ENCODE assay signal across 1 cellular context in the genomic region with DNA sequence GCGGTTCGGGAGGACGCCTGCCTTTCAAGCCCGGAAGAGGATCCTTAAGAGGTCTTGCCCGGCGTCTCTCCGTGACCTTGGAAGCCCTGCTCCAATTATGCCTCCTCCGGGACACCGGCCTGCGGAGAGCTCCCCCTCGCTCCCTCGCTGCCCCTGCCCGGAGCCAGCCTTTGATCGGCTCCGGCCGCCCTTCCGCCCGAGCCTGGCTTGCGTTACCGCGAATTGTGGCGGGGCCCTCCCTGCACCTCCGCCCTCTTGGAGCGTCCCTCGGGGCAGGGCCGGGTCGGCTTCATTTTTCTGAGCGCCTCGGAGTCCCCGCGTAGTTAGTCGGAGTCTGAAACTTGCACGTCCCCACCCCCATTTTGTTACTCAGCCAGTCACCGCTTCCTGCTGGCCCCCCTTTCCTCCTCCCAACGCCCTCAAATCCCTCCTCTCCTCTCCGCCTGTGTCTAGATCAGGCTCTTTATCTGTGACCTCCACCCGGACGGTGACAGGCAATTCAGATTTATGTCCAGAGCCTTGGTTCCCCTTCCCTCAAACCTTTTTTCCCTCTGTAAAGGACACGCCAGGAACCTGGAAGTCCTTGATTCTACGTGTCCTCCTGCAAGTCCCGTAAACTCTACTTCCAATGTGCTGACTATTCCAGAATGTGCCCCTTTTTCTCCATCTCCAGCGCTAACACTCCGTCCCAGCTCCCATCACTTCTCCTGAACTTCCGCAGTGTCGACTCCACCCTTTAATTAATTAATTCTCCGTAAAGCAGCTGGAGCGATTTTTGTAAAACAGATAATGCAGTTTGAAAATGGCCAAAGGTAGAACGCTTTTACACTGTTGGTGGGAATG.
A peak's percentile ranks its signal among the peaks of the same experiment; 100 is the strongest.
TF ChIP-seq lines count a peak whose summit lies in the region.

No MANE protein-coding gene starts in this region.

TF ChIP-seq in HEK293, 187 proteins besides CTCF, POLR2A, EP300 and RAD21 (continued from another document and continues in another):
- TF ChIP-seq, protein P1, sequence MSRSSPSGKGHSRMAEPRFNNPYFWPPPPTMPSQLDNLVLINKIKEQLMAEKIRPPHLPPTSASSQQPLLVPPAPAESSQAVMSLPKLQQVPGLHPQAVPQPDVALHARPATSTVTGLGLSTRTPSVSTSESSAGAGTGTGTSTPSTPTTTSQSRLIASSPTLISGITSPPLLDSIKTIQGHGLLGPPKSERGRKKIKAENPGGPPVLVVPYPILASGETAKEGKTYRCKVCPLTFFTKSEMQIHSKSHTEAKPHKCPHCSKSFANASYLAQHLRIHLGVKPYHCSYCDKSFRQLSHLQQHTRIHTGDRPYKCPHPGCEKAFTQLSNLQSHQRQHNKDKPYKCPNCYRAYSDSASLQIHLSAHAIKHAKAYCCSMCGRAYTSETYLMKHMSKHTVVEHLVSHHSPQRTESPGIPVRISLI (tag by site-specific recombination; IDR thresholded peaks at IDR 0.05), result no peak
- 0 out of 2 replicates have a peak, but pooled peaks have one; percentile 60 for TF ChIP-seq ZNF843 (tag by site-specific recombination; IDR thresholded peaks at IDR 0.05)
- TF ChIP-seq ZBTB17 (tag by site-specific recombination; IDR thresholded peaks at IDR 0.05), result peak; percentile 82
- no peak for TF ChIP-seq ZNF416 (tag by site-specific recombination; IDR thresholded peaks at IDR 0.05)
- TF ChIP-seq ZSCAN30 (tag by site-specific recombination; IDR thresholded peaks at IDR 0.05), result peak; percentile 9; the same call in 1 of the 2 replicates
- TF ChIP-seq ZNF549 (tag by site-specific recombination; IDR thresholded peaks at IDR 0.05), result no peak
- no peak for TF ChIP-seq GLIS1 (tag by site-specific recombination; IDR thresholded peaks at IDR 0.05)
- no peak for TF ChIP-seq ZNF184 (tag by site-specific recombination; IDR thresholded peaks at IDR 0.05)
- peak; percentile 8; the same call in 1 of the 2 replicates for TF ChIP-seq ZNF394 (tag by site-specific recombination; IDR thresholded peaks at IDR 0.05; ENCODE audit: borderline replicate concordance)
- TF ChIP-seq ZNF621 (tag by site-specific recombination; IDR thresholded peaks at IDR 0.05), result no peak
- no peak for TF ChIP-seq GFI1B (tag by site-specific recombination; IDR thresholded peaks at IDR 0.05)
- TF ChIP-seq ZBTB48 (tag by site-specific recombination; IDR thresholded peaks at IDR 0.05), result no peak
- TF ChIP-seq, protein P2, sequence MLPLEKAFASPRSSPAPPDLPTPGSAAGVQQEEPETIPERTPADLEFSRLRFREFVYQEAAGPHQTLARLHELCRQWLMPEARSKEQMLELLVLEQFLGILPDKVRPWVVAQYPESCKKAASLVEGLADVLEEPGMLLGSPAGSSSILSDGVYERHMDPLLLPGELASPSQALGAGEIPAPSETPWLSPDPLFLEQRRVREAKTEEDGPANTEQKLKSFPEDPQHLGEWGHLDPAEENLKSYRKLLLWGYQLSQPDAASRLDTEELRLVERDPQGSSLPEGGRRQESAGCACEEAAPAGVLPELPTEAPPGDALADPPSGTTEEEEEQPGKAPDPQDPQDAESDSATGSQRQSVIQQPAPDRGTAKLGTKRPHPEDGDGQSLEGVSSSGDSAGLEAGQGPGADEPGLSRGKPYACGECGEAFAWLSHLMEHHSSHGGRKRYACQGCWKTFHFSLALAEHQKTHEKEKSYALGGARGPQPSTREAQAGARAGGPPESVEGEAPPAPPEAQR (tag by site-specific recombination; IDR thresholded peaks at IDR 0.05), result no peak
- TF ChIP-seq ZNF768 (tag by site-specific recombination; IDR thresholded peaks at IDR 0.05), result no peak; the same call in 1 of the 2 replicates
- TF ChIP-seq ZNF544 (tag by site-specific recombination; IDR thresholded peaks at IDR 0.05), result no peak
- TF ChIP-seq WT1 (tag by site-specific recombination; IDR thresholded peaks at IDR 0.05), result peak; percentile 58; the same call in 1 of the 2 replicates
- TF ChIP-seq ZNF571 (tag by site-specific recombination; IDR thresholded peaks at IDR 0.05), result no peak
- no peak for TF ChIP-seq ZNF426 (tag by site-specific recombination; IDR thresholded peaks at IDR 0.05)
- TF ChIP-seq, protein P3, sequence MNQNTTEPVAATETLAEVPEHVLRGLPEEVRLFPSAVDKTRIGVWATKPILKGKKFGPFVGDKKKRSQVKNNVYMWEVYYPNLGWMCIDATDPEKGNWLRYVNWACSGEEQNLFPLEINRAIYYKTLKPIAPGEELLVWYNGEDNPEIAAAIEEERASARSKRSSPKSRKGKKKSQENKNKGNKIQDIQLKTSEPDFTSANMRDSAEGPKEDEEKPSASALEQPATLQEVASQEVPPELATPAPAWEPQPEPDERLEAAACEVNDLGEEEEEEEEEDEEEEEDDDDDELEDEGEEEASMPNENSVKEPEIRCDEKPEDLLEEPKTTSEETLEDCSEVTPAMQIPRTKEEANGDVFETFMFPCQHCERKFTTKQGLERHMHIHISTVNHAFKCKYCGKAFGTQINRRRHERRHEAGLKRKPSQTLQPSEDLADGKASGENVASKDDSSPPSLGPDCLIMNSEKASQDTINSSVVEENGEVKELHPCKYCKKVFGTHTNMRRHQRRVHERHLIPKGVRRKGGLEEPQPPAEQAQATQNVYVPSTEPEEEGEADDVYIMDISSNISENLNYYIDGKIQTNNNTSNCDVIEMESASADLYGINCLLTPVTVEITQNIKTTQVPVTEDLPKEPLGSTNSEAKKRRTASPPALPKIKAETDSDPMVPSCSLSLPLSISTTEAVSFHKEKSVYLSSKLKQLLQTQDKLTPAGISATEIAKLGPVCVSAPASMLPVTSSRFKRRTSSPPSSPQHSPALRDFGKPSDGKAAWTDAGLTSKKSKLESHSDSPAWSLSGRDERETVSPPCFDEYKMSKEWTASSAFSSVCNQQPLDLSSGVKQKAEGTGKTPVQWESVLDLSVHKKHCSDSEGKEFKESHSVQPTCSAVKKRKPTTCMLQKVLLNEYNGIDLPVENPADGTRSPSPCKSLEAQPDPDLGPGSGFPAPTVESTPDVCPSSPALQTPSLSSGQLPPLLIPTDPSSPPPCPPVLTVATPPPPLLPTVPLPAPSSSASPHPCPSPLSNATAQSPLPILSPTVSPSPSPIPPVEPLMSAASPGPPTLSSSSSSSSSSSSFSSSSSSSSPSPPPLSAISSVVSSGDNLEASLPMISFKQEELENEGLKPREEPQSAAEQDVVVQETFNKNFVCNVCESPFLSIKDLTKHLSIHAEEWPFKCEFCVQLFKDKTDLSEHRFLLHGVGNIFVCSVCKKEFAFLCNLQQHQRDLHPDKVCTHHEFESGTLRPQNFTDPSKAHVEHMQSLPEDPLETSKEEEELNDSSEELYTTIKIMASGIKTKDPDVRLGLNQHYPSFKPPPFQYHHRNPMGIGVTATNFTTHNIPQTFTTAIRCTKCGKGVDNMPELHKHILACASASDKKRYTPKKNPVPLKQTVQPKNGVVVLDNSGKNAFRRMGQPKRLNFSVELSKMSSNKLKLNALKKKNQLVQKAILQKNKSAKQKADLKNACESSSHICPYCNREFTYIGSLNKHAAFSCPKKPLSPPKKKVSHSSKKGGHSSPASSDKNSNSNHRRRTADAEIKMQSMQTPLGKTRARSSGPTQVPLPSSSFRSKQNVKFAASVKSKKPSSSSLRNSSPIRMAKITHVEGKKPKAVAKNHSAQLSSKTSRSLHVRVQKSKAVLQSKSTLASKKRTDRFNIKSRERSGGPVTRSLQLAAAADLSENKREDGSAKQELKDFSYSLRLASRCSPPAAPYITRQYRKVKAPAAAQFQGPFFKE (tag by site-specific recombination; IDR thresholded peaks at IDR 0.05; ENCODE audit: borderline replicate concordance), result no peak
- TF ChIP-seq MEIS1 (CRISPR knock-in tag; IDR thresholded peaks at IDR 0.05; ENCODE audit: borderline replicate concordance), result no peak
- no peak for TF ChIP-seq ZNF175 (tag by site-specific recombination; IDR thresholded peaks at IDR 0.05)
- peak; percentile 11; the same call in 1 of the 2 replicates for TF ChIP-seq ZNF629 (tag by site-specific recombination; IDR thresholded peaks at IDR 0.05)
- no peak for TF ChIP-seq ZFP37 (tag by site-specific recombination; IDR thresholded peaks at IDR 0.05)
- no peak for TF ChIP-seq ZBTB1 (tag by site-specific recombination; IDR thresholded peaks at IDR 0.05)
- TF ChIP-seq ZNF530 (tag by site-specific recombination; IDR thresholded peaks at IDR 0.05; ENCODE audit: low read depth), result no peak
- no peak for TF ChIP-seq RBAK (tag by site-specific recombination; IDR thresholded peaks at IDR 0.05)
- no peak for TF ChIP-seq ZNF169 (tag by site-specific recombination; IDR thresholded peaks at IDR 0.05)
- peak; percentile 98 for TF ChIP-seq KLF1 (tag by site-specific recombination; IDR thresholded peaks at IDR 0.05)
- peak; percentile 32 for TF ChIP-seq YY1 (tag by site-specific recombination; IDR thresholded peaks at IDR 0.05)
- no peak for TF ChIP-seq ZBTB7A (tag by site-specific recombination; IDR thresholded peaks at IDR 0.05; ENCODE audit: low read depth)
- no peak for TF ChIP-seq ZNF747 (tag by site-specific recombination; IDR thresholded peaks at IDR 0.05)
- TF ChIP-seq, protein P4, sequence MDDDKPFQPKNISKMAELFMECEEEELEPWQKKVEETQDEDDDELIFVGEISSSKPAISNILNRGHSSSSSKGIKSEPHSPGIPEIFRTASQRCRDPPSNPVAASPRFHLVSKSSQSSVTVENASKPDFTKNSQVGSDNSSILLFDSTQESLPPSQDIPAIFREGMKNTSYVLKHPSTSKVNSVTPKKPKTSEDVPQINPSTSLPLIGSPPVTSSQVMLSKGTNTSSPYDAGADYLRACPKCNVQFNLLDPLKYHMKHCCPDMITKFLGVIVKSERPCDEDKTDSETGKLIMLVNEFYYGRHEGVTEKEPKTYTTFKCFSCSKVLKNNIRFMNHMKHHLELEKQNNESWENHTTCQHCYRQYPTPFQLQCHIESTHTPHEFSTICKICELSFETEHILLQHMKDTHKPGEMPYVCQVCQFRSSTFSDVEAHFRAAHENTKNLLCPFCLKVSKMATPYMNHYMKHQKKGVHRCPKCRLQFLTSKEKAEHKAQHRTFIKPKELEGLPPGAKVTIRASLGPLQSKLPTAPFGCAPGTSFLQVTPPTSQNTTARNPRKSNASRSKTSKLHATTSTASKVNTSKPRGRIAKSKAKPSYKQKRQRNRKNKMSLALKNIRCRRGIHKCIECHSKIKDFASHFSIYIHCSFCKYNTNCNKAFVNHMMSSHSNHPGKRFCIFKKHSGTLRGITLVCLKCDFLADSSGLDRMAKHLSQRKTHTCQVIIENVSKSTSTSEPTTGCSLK (tag by site-specific recombination; IDR thresholded peaks at IDR 0.05), result no peak
- TF ChIP-seq ZNF658 (tag by site-specific recombination; IDR thresholded peaks at IDR 0.05), result no peak
- no peak for TF ChIP-seq GLI2 (tag by site-specific recombination; IDR thresholded peaks at IDR 0.05; ENCODE audit: borderline replicate concordance, low read depth)
- no peak for TF ChIP-seq ZNF133 (tag by site-specific recombination; IDR thresholded peaks at IDR 0.05)
- no peak for TF ChIP-seq ZNF23 (tag by site-specific recombination; IDR thresholded peaks at IDR 0.05; ENCODE audit: borderline replicate concordance)
- TF ChIP-seq, protein P5, sequence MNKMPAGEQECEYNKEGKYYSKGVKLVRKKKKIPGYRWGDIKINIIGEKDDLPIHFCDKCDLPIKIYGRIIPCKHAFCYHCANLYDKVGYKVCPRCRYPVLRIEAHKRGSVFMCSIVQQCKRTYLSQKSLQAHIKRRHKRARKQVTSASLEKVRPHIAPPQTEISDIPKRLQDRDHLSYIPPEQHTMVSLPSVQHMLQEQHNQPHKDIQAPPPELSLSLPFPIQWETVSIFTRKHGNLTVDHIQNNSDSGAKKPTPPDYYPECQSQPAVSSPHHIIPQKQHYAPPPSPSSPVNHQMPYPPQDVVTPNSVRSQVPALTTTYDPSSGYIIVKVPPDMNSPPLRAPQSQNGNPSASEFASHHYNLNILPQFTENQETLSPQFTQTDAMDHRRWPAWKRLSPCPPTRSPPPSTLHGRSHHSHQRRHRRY (tag by site-specific recombination; IDR thresholded peaks at IDR 0.05), result no peak
- TF ChIP-seq, protein P6, sequence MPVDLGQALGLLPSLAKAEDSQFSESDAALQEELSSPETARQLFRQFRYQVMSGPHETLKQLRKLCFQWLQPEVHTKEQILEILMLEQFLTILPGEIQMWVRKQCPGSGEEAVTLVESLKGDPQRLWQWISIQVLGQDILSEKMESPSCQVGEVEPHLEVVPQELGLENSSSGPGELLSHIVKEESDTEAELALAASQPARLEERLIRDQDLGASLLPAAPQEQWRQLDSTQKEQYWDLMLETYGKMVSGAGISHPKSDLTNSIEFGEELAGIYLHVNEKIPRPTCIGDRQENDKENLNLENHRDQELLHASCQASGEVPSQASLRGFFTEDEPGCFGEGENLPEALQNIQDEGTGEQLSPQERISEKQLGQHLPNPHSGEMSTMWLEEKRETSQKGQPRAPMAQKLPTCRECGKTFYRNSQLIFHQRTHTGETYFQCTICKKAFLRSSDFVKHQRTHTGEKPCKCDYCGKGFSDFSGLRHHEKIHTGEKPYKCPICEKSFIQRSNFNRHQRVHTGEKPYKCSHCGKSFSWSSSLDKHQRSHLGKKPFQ (tag by site-specific recombination; IDR thresholded peaks at IDR 0.05), result no peak
- TF ChIP-seq KLF10 (tag by site-specific recombination; IDR thresholded peaks at IDR 0.05), result no peak
- TF ChIP-seq ZFP41 (tag by site-specific recombination; IDR thresholded peaks at IDR 0.05; ENCODE audit: borderline replicate concordance), result no peak
- TF ChIP-seq, protein P7, sequence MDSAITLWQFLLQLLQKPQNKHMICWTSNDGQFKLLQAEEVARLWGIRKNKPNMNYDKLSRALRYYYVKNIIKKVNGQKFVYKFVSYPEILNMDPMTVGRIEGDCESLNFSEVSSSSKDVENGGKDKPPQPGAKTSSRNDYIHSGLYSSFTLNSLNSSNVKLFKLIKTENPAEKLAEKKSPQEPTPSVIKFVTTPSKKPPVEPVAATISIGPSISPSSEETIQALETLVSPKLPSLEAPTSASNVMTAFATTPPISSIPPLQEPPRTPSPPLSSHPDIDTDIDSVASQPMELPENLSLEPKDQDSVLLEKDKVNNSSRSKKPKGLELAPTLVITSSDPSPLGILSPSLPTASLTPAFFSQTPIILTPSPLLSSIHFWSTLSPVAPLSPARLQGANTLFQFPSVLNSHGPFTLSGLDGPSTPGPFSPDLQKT (IDR thresholded peaks at IDR 0.05; ENCODE audit: borderline replicate concordance, low read depth, low read length), result no peak
- TF ChIP-seq, protein P8, sequence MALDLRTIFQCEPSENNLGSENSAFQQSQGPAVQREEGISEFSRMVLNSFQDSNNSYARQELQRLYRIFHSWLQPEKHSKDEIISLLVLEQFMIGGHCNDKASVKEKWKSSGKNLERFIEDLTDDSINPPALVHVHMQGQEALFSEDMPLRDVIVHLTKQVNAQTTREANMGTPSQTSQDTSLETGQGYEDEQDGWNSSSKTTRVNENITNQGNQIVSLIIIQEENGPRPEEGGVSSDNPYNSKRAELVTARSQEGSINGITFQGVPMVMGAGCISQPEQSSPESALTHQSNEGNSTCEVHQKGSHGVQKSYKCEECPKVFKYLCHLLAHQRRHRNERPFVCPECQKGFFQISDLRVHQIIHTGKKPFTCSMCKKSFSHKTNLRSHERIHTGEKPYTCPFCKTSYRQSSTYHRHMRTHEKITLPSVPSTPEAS (tag by site-specific recombination; IDR thresholded peaks at IDR 0.05), result 0 out of 2 replicates have a peak, but pooled peaks have one; percentile 8
- peak; percentile 55; the same call in 1 of the 2 replicates for TF ChIP-seq GLIS2 (tag by site-specific recombination; IDR thresholded peaks at IDR 0.05)
- TF ChIP-seq PRDM1 (tag by site-specific recombination; IDR thresholded peaks at IDR 0.05), result no peak
- TF ChIP-seq ZNF830 (tag by site-specific recombination; IDR thresholded peaks at IDR 0.05; ENCODE audit: low read depth), result no peak
